In the genomic region with DNA sequence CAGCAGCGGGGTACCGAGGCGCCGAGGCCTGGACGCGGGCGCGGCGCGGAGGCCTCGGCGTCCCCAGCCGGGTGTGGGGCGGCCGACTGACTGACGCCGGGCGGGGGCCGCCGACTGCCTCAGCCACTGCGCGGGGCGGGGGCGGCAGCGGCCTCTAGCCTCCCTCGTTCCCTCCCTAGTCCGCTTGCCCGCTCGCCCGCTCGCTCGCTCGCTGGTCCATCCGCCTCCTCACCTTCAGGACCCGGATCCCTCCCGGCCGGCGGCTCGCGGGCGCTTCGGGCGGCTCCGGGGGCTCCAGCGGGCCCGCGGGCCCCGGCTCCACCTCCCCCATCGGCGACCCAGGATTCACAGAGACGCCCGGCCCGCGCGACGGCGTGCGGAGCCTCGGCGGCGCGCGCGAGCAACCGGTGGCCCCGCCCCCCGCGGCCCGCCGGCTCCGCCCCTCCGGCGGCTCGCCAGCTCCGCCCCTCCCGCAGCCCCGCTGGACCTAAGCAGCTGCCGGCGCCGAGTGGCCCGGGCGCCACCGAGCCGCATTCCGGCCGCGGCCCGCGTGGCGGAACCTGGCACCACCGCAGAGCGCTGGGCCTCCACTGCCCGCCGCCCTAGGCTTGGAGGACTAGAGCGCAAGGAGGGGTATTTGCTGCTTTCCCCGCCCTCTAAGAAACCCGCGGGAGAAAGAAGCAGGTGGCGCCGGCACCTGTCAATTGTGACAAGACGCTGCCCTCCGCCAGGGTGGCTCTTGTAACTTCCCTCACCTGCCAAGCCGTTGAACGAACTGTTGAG, we compare ENCODE assay signal across 8 cellular contexts. TPM values are rescaled to one million over a fixed set of nuclear protein-coding genes. Genes with fewer than 3 reads are reported as not detected.
DNase-seq lines count a peak whose midpoint lies in the region; ATAC-seq and TF ChIP-seq lines count a peak whose summit lies in the region.

No MANE protein-coding gene starts in this region.

- H3K4me3 ChIP-seq in iPS DF 6.9 (ENCODE audit: low read length) = peak overlapping the region; percentile 92
- H3K4me3 ChIP-seq in gastrocnemius medialis = peak overlapping the region; percentile 66 to 89 (median 86)

- H3K9me3 ChIP-seq in iPS DF 6.9 (ENCODE audit: control insufficient read depth, insufficient read depth, low read length) (no peaks in the 10 kb centered on the region), gastrocnemius medialis (no peaks in the 10 kb centered on the region)

- CTCF ChIA-PET in HEK293T (lab: Yijun Ruan, JAX) = no interaction called here

- no peaks in the 10 kb centered on the region for H3K36me3 ChIP-seq in iPS DF 6.9 (ENCODE audit: control insufficient read depth, insufficient read depth, low read length)
- no peaks in the 10 kb centered on the region for H3K36me3 ChIP-seq in gastrocnemius medialis

- in situ Hi-C loops in gastrocnemius medialis (cut with MboI; ENCODE audit: low sequenced_read_pairs in 4 of 4) = no loop called here

- H3K4me1 ChIP-seq in iPS DF 6.9 (ENCODE audit: control insufficient read depth, insufficient read depth, low read length) (no peaks in the 10 kb centered on the region), gastrocnemius medialis (peaks cover 11 to 27% of the 10 kb centered on the region in 2 donors)

- ATAC-seq in gastrocnemius medialis = peak; percentile 86 to 90

- no peak overlapping the region for H3K27ac ChIP-seq in iPS DF 6.9 (ENCODE audit: low read length)
- peak overlapping the region; percentile 79 to 85 (median 84) for H3K27ac ChIP-seq in gastrocnemius medialis

- H3K27me3 ChIP-seq in iPS DF 6.9 (ENCODE audit: control insufficient read depth, insufficient read depth, low read length) (no peaks in the 10 kb centered on the region), gastrocnemius medialis (no peaks in the 10 kb centered on the region)

- TF ChIP-seq POLR2A in gastrocnemius medialis (IDR thresholded peaks at IDR 0.05) = peak; percentile 63 to 70

- TF ChIP-seq CTCF in GM12873 (IDR thresholded peaks at IDR 0.05; ENCODE audit: insufficient read depth, low read depth, low read length, missing control alignments) (peak; percentile 16), gastrocnemius medialis (IDR thresholded peaks at IDR 0.05 in 4 of 5, conservative IDR thresholded peaks at IDR 0.05 in 1 of 5) (peak in 3 of 5 experiments; percentile 12 to 17 (median 14))

- intact Hi-C loops in gastrocnemius medialis (cut with DNase I; ENCODE audit: low total_unique reads) = loop anchor here (1.0 to 5.0 kb wide), 3 partner anchors 85 to 172 kb away; a partner anchor contains a TSS

- no CpG with 5 or more reads among the region's 104 CpGs for WGBS in iPS DF 6.9 (ENCODE audit: insufficient coverage, insufficient read length)

- POLR2A ChIA-PET in HEK293T (lab: Yijun Ruan, JAX) = no interaction called here

- DNase-seq in HEK293T (ENCODE audit: extremely low spot score) = peak; percentile 86
- peak; percentile 82 for DNase-seq in NAMALWA (ENCODE audit: low spot score)
- DNase-seq in T1000 (lab: John Stamatoyannopoulos, UW) = peak; percentile 40
- peak; percentile 91 for DNase-seq in astrocyte of the hippocampus (ENCODE audit: low read depth, low spot score)
- DNase-seq in iPS DF 6.9 (ENCODE audit: low read depth, low spot score) = no peak
- DNase-seq in gastrocnemius medialis = peak; percentile 42 to 74
- no peak for DNase-seq in cerebellar nuclear complex (lab: John Stamatoyannopoulos, UW)

TF ChIP-seq in HEK293T, 16 proteins besides CTCF, POLR2A, EP300 and RAD21:
- TF ChIP-seq SP1 (IDR thresholded peaks at IDR 0.05) = no peak
- TF ChIP-seq L3MBTL2 (conservative IDR thresholded peaks at IDR 0.05) = peak; percentile 77

RNA-seq across cellular contexts. Expression of a gene that starts 0.8 kb away (rescaled TPM):
- 1 to 10 TPM; 4.5 to 9.1 (median 5.0) TPM for total RNA-seq in gastrocnemius medialis

Comparison
In these comparisons a context has a peak if more than half of its experiments do, and no peak if none do; other contexts are left out.
1. DNase-seq: peak in HEK293T (single experiment), NAMALWA (single experiment), T1000 (single experiment), astrocyte of the hippocampus (single experiment) and gastrocnemius medialis (2 of 2); none in iPS DF 6.9 (single experiment) and cerebellar nuclear complex (0 of 2).